ENCODE assay signal across 27 cellular contexts in genomic region chr5:67873935-67874334, GRCh38.
"Had no signal": no experiment of that assay in that cellular context is flagged by ENCODE, and none has a peak within 500 bp of the region (broad histone marks: within the 10 kb centered on the region; RNA-seq: fewer than 3 reads in every experiment).

No MANE protein-coding gene starts in this region.

- H3K36me3 Mint-ChIP-seq: mesothelial cell of epicardium; naive B cell; natural killer cell; neural progenitor cell; stimulated activated naive B cell treated with anti-CD40 and anti-IgM and Interleukin-4, amounts not matched to agents 10 μg/mL and 1 μg/mL and 100 μg/mL, for 72 hours had no signal

- H3K9me3 ChIP-seq: lower lobe of right lung, neutrophil, stomach, thoracic aorta, tibial artery, uterus had no signal

- H3K4me3 ChIP-seq: lower lobe of right lung, neural progenitor cell, skin epidermis, stomach, thoracic aorta, tibial artery, uterus had no signal

- H3K27me3 ChIP-seq: neural progenitor cell, neutrophil, stomach, tibial artery, uterus had no signal

- H3K9me3 Mint-ChIP-seq: mesothelial cell of epicardium, naive B cell had no signal

- H3K36me3 ChIP-seq: lower lobe of right lung, neural progenitor cell, neutrophil, stomach, thoracic aorta, tibial artery, uterus had no signal

- H3K27ac Mint-ChIP-seq: mesothelial cell of epicardium; natural killer cell; nephron progenitor cell; neural progenitor cell; stimulated activated naive B cell treated with anti-CD40 and anti-IgM and Interleukin-4, amounts not matched to agents 10 μg/mL and 1 μg/mL and 100 μg/mL, for 72 hours had no signal

- H3K4me3 Mint-ChIP-seq: mesothelial cell of epicardium; naive B cell; natural killer cell; nephron progenitor cell; neural progenitor cell; stimulated activated naive B cell treated with anti-CD40 and anti-IgM and Interleukin-4, amounts not matched to agents 10 μg/mL and 1 μg/mL and 100 μg/mL, for 72 hours had no signal

- DNase-seq: glutamatergic neuron; hippocampal formation; kidney glomerular epithelial cell; left colon; lower lobe of right lung; mesendoderm; naive B cell; natural killer cell; nephron progenitor cell; occipital lobe; stimulated activated CD4-positive, alpha-beta T cell treated with anti-CD3 and anti-CD28 coated beads, Interleukin-12 subunit alpha, Interleukin-12 subunit beta, amount 100 ng/mL, for 4 hours; stimulated activated CD4-positive, alpha-beta T cell treated with anti-CD3 and anti-CD28 coated beads, Interleukin-15, amount 100 ng/mL, for 24 hours; stimulated activated CD4-positive, alpha-beta T cell treated with anti-CD3 and anti-CD28 coated beads, Interleukin-2, amount 100 ng/mL, for 24 hours; stimulated activated CD4-positive, alpha-beta T cell treated with anti-CD3 and anti-CD28 coated beads, Interleukin-4, amount 100 ng/mL, for 1 hour; stimulated activated naive B cell treated with anti-CD40 and anti-IgM and Interleukin-4, amounts not matched to agents 10 μg/mL and 1 μg/mL and 100 μg/mL, for 72 hours; stimulated activated naive CD8-positive, alpha-beta T cell treated with anti-CD3 and anti-CD28 coated beads, Interleukin-15, Interleukin-2, amounts not matched to agents 100 U/mL and 50 U/mL, for 24 hours; stomach; tibial artery; trophoblast cell; uterus had no signal

- ATAC-seq: left colon; natural killer cell; sciatic nerve; stimulated activated naive B cell treated with anti-CD40 and anti-IgM and Interleukin-4, amounts not matched to agents 10 μg/mL and 1 μg/mL and 100 μg/mL, for 72 hours; stimulated activated naive CD8-positive, alpha-beta T cell treated with anti-CD3 and anti-CD28 coated beads, Interleukin-15, Interleukin-2, amounts not matched to agents 100 U/mL and 50 U/mL, for 24 hours had no signal

- H3K27ac ChIP-seq: lower lobe of right lung, neural progenitor cell, neutrophil, parathyroid adenoma, skin epidermis, stomach, thoracic aorta, tibial artery, uterus had no signal

- H3K4me1 ChIP-seq: neural progenitor cell, parathyroid adenoma had no signal

- H3K4me1 Mint-ChIP-seq: naive B cell; natural killer cell; neural progenitor cell; stimulated activated naive B cell treated with anti-CD40 and anti-IgM and Interleukin-4, amounts not matched to agents 10 μg/mL and 1 μg/mL and 100 μg/mL, for 72 hours had no signal
